ENCODE assay signal across 8 cellular contexts in genomic region chr4:147683172-147683571, GRCh38. TPM values are rescaled to one million over a fixed set of nuclear protein-coding genes. Genes with fewer than 3 reads are reported as not detected.
DNase-seq lines count a peak whose midpoint lies in the region; TF ChIP-seq lines count a peak whose summit lies in the region.

No MANE protein-coding gene starts in this region.

- H3K9me2 ChIP-seq in DOHH2 (replicated peaks; ENCODE audit: control insufficient read depth, low read length): no peaks in the 10 kb centered on the region

- H3K4me1 Mint-ChIP-seq in activated CD4-positive, alpha-beta memory T cell treated with anti-CD3 and anti-CD28 coated beads, Interleukin-2, amount 10 ng/mL, durations not matched to agents 7 days and 5 days: peaks cover 40% of the 10 kb centered on the region
- peaks cover 26% of the 10 kb centered on the region for H3K4me1 Mint-ChIP-seq in nephron

- peak overlapping the region; percentile 66 for H3K27ac ChIP-seq in DOHH2 (ENCODE audit: low read depth, low read length)

- peaks cover 7% of the 10 kb centered on the region for H3K27me3 Mint-ChIP-seq in activated CD4-positive, alpha-beta memory T cell treated with anti-CD3 and anti-CD28 coated beads, Interleukin-2, amount 10 ng/mL, durations not matched to agents 7 days and 5 days
- H3K27me3 Mint-ChIP-seq in nephron (ENCODE audit: low read depth): no peaks in the 10 kb centered on the region

- DNase-seq in KBM-7 (peak; percentile 47), fibroblast of peridontal ligament (ENCODE audit: extremely low read depth) (peak; percentile 61), epidermal melanocyte (ENCODE audit: insufficient read length, low spot score) (no peak), DMS153 (lab: John Stamatoyannopoulos, UW) (no peak), cerebellar nuclear complex (lab: John Stamatoyannopoulos, UW) (no peak)
- DNase-seq in activated CD4-positive, alpha-beta memory T cell treated with anti-CD3 and anti-CD28 coated beads, Interleukin-2, amount 10 ng/mL, durations not matched to agents 7 days and 5 days: peak; percentile 24

- H3K27ac Mint-ChIP-seq in activated CD4-positive, alpha-beta memory T cell treated with anti-CD3 and anti-CD28 coated beads, Interleukin-2, amount 10 ng/mL, durations not matched to agents 7 days and 5 days: peak overlapping the region; percentile 83
- peak overlapping the region; percentile 93 to 94 (median 93) for H3K27ac Mint-ChIP-seq in nephron

- CTCF ChIA-PET in activated CD4-positive, alpha-beta memory T cell treated with anti-CD3 and anti-CD28 coated beads, Interleukin-2, amount 10 ng/mL, durations not matched to agents 7 days and 5 days (lab: Charles Lee): interaction anchor here (1.1 to 4.7 kb wide), 6 partner anchors 9 to 183 kb away, joined by 3 to 40 read pairs (median 7); partner anchors contain the start of gene TMEM184C

- H3K9me3 Mint-ChIP-seq in activated CD4-positive, alpha-beta memory T cell treated with anti-CD3 and anti-CD28 coated beads, Interleukin-2, amount 10 ng/mL, durations not matched to agents 7 days and 5 days: no peaks in the 10 kb centered on the region
- peaks cover 3% of the 10 kb centered on the region for H3K9me3 Mint-ChIP-seq in nephron

- H3K4me2 ChIP-seq in DOHH2 (ENCODE audit: low read length): peak overlapping the region; percentile 78

- no peaks in the 10 kb centered on the region for H3K9me3 ChIP-seq in DOHH2 (ENCODE audit: control insufficient read depth, insufficient read depth, low read length)

- POLR2A ChIA-PET in activated CD4-positive, alpha-beta memory T cell treated with anti-CD3 and anti-CD28 coated beads, Interleukin-2, amount 10 ng/mL, durations not matched to agents 7 days and 5 days (lab: Charles Lee): interaction anchor here (0.8 to 2.7 kb wide), 14 partner anchors 9 to 373 kb away, joined by 3 to 56 read pairs (median 4); partner anchors contain the start of genes ARHGAP10 and TMEM184C

- H3K27me3 ChIP-seq in DOHH2 (ENCODE audit: control insufficient read depth, low read length): no peaks in the 10 kb centered on the region

- peak overlapping the region; percentile 94 for H3K4me3 ChIP-seq in DOHH2 (ENCODE audit: low read length)

- H3K4me1 ChIP-seq in DOHH2 (ENCODE audit: control insufficient read depth, low read length): peaks cover 14% of the 10 kb centered on the region

- peaks cover 57% of the 10 kb centered on the region for H3K79me2 ChIP-seq in DOHH2 (ENCODE audit: control insufficient read depth, low read length)

- no peaks in the 10 kb centered on the region for H3F3A ChIP-seq in DOHH2 (ENCODE audit: control insufficient read depth, insufficient read depth)

- H3K4me3 Mint-ChIP-seq in activated CD4-positive, alpha-beta memory T cell treated with anti-CD3 and anti-CD28 coated beads, Interleukin-2, amount 10 ng/mL, durations not matched to agents 7 days and 5 days: peak overlapping the region; percentile 89
- H3K4me3 Mint-ChIP-seq in nephron: peak overlapping the region; percentile 91 to 95 (median 94)

- in situ Hi-C loops in KBM-7 (cut with MboI; ENCODE audit: low pct_unique_long_range_greater_than_20kb, low sequenced_read_pairs): no loop called here

- no peak for TF ChIP-seq CTCF in DOHH2 (IDR thresholded peaks at IDR 0.05; ENCODE audit: low read depth, low read length, poor library complexity, severe bottlenecking)
- no peak for TF ChIP-seq CTCF in nephron (IDR thresholded peaks at IDR 0.05; ENCODE audit: unreplicated experiment in 3 of 3)

- H4K20me1 ChIP-seq in DOHH2 (ENCODE audit: control insufficient read depth, insufficient read depth, low read depth, low read length): no peaks in the 10 kb centered on the region

- peaks cover 29% of the 10 kb centered on the region for H3K36me3 Mint-ChIP-seq in activated CD4-positive, alpha-beta memory T cell treated with anti-CD3 and anti-CD28 coated beads, Interleukin-2, amount 10 ng/mL, durations not matched to agents 7 days and 5 days (ENCODE audit: low read depth)
- peaks cover 15% of the 10 kb centered on the region for H3K36me3 Mint-ChIP-seq in nephron (ENCODE audit: low read depth)

- peaks cover 16% of the 10 kb centered on the region for H3K36me3 ChIP-seq in DOHH2 (ENCODE audit: control insufficient read depth, low read length)

RNA-seq across cellular contexts. Expression of gene PRMT9, which starts 0.8 kb away (rescaled TPM):
- 10 to 100 TPM; 11.0 to 12.0 TPM for total RNA-seq in activated CD4-positive, alpha-beta memory T cell treated with anti-CD3 and anti-CD28 coated beads, Interleukin-2, amount 10 ng/mL, durations not matched to agents 7 days and 5 days

RNA-seq across cellular contexts. Expression of gene ARHGAP10, which starts 48.7 kb away (rescaled TPM):
- 10 to 100 TPM; 19.7 to 22.2 TPM for total RNA-seq in activated CD4-positive, alpha-beta memory T cell treated with anti-CD3 and anti-CD28 coated beads, Interleukin-2, amount 10 ng/mL, durations not matched to agents 7 days and 5 days

Comparison
In these comparisons a context has a peak if more than half of its experiments do, and no peak if none do; other contexts are left out.
1. DNase-seq: peak in KBM-7 (single experiment), activated CD4-positive, alpha-beta memory T cell treated with anti-CD3 and anti-CD28 coated beads, Interleukin-2, amount 10 ng/mL, durations not matched to agents 7 days and 5 days (single experiment) and fibroblast of peridontal ligament (single experiment); none in epidermal melanocyte (single experiment), DMS153 (single experiment) and cerebellar nuclear complex (0 of 2).